ENCODE assay signal across 1 cellular context in genomic region chr9:132990781-132991180, GRCh38.
TF ChIP-seq lines count a peak whose summit lies in the region.

No MANE protein-coding gene starts in this region.

TF ChIP-seq in H1, 55 proteins besides CTCF, POLR2A, EP300 and RAD21:
- TF ChIP-seq JUN (IDR thresholded peaks at IDR 0.05; ENCODE audit: low read depth, low read length) (no peak), POU5F1 (IDR thresholded peaks at IDR 0.05; ENCODE audit: low read depth, low read length) (no peak), ATF2 (IDR thresholded peaks at IDR 0.05; ENCODE audit: low read length) (no peak), PHF8 (conservative IDR thresholded peaks at IDR 0.05; ENCODE audit: low read depth, low read length) (no peak), CHD7 (IDR thresholded peaks at IDR 0.05; ENCODE audit: insufficient replicate concordance, low read length) (no peak), NANOG (IDR thresholded peaks at IDR 0.05; ENCODE audit: insufficient read depth, low read depth, low read length, poor library complexity, severe bottlenecking) (no peak), CTBP2 (IDR thresholded peaks at IDR 0.05; ENCODE audit: borderline replicate concordance, insufficient read depth, insufficient read length, low read length) (no peak), SP2 (IDR thresholded peaks at IDR 0.05; ENCODE audit: low read length) (no peak), CEBPB (IDR thresholded peaks at IDR 0.05; ENCODE audit: low read depth, low read length) (no peak), USF2 (IDR thresholded peaks at IDR 0.05; ENCODE audit: low read length) (no peak), KDM1A (IDR thresholded peaks at IDR 0.05; ENCODE audit: borderline replicate concordance, low read length) (no peak), MAX (IDR thresholded peaks at IDR 0.05) (no peak), TEAD4 (IDR thresholded peaks at IDR 0.05; ENCODE audit: low read depth, low read length) (no peak), JUND (IDR thresholded peaks at IDR 0.05; ENCODE audit: low read length) (no peak), GTF2F1 (IDR thresholded peaks at IDR 0.05; ENCODE audit: borderline replicate concordance, low read depth, low read length) (no peak)
